ENCODE assay signal across 8 cellular contexts in the genomic region with DNA sequence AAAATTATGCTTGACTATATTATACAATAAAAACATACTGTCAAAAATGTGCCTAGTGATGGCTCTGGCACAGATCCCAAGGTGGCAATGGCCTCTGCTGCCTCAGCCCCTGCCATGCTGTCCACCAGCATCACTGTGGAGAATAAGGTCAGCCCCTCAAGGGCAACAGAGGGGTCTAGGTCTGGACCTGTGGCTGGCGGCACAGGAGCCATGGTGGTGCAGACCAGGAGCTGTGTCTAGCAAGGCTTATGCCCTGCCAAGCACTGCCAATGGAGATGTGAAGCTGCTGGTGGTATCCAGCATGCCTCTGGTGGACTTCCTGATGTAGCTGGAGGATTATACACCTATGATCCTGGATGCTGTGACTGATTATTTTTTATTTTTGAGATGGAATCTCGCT.
"Had no signal": no experiment of that assay in that cellular context is flagged by ENCODE, and none has a peak within 500 bp of the region (broad histone marks: within the 10 kb centered on the region; RNA-seq: fewer than 3 reads in every experiment).

No MANE protein-coding gene starts in this region.

- ATAC-seq: GM23338, HCT116 had no signal

- H3K27ac ChIP-seq: KMS-11 had no signal

- H2AFZ ChIP-seq: GM23338 had no signal

- H3K9me3 ChIP-seq: HAP-1 had no signal

- H3K9me3 Mint-ChIP-seq: GM23338, HFFc6 had no signal

- H3K27me3 Mint-ChIP-seq: IgD-negative memory B cell had no signal

- H3K4me2 ChIP-seq: GM23338, KMS-11 had no signal

- H3K4me3 ChIP-seq: GM23338, HAP-1 had no signal

- DNase-seq: H7, HFFc6, KBM-7 had no signal

- H3K4me1 ChIP-seq: HAP-1 had no signal

- H3K36me3 ChIP-seq: HAP-1 had no signal

- H3K4me3 Mint-ChIP-seq: GM23338, IgD-negative memory B cell had no signal

- H3K27ac Mint-ChIP-seq: GM23338, HFFc6, IgD-negative memory B cell had no signal

- H3K9ac ChIP-seq: KMS-11 had no signal
